Comparison of ENCODE assay signal across 16 cellular contexts in genomic region chr22:39250131-39250530, GRCh38. TPM values are rescaled to one million over a fixed set of nuclear protein-coding genes. Genes with fewer than 3 reads are reported as not detected.
A peak's percentile ranks its signal among the peaks of the same experiment; 100 is the strongest.
DNase-seq lines count a peak whose midpoint lies in the region; ATAC-seq and TF ChIP-seq lines count a peak whose summit lies in the region.
"Had no signal": no experiment of that assay in that cellular context is flagged by ENCODE, and none has a peak within 500 bp of the region (broad histone marks: within the 10 kb centered on the region; RNA-seq: fewer than 3 reads in every experiment).

No MANE protein-coding gene starts in this region.

- H3K9me2 ChIP-seq in GM23338 (ENCODE audit: insufficient read depth): no peaks in the 10 kb centered on the region

- peaks cover 44% of the 10 kb centered on the region for H3K27me3 Mint-ChIP-seq in GM23338 (ENCODE audit: insufficient read depth, low read depth, poor library complexity)
- peaks cover 60% of the 10 kb centered on the region for H3K27me3 Mint-ChIP-seq in WTC11 (ENCODE audit: low read depth)
- H3K27me3 Mint-ChIP-seq in stimulated activated naive B cell treated with anti-CD40 and anti-IgM and Interleukin-4, amounts not matched to agents 10 μg/mL and 1 μg/mL and 100 μg/mL, for 72 hours: peaks cover 84 to 96% of the 10 kb centered on the region in 2 donors

- H2BK5ac ChIP-seq in trophoblast cell (ENCODE audit: low read depth, low read length, poor library complexity): no peak overlapping the region

- H3K27ac ChIP-seq in GM23338 (ENCODE audit: low read depth) (no peak overlapping the region), trophoblast cell (ENCODE audit: low read depth, low read length) (no peak overlapping the region)
- H3K27ac ChIP-seq: HL-60 had no signal

- POLR2A ChIA-PET in WTC11 (lab: Charles Lee) (interaction anchor here (1.2 to 1.5 kb wide), 3 partner anchors 36 to 69 kb away, joined by 3 to 6 read pairs (median 4); no protein-coding TSS in a partner anchor), GM10248 (lab: Yijun Ruan, JAX) (no interaction called here)

- peaks cover 30% of the 10 kb centered on the region for H3K4me1 ChIP-seq in GM23338 (ENCODE audit: insufficient read depth)
- H3K4me1 ChIP-seq in trophoblast cell (ENCODE audit: control insufficient read depth in 1 of 2, insufficient read depth in 2 of 2, low read length in 2 of 2): peaks cover 16 to 21% of the 10 kb centered on the region in 2 experiments

- no CpG with 5 or more reads among the region's 8 CpGs for WGBS in trophoblast cell (ENCODE audit: extremely low coverage, insufficient coverage, insufficient read length)

- H3K4ac ChIP-seq in trophoblast cell (ENCODE audit: low read depth, low read length): no peak overlapping the region

- DNase-seq in GM23338 (ENCODE audit: low spot score) (no peak), WTC11 (ENCODE audit: low spot score) (no peak), islet precursor cell (peak; percentile 76), GM10248 (ENCODE audit: extremely low spot score) (no peak), trophoblast cell (no peak), SW 1271 (lab: John Stamatoyannopoulos, UW) (no peak)
- DNase-seq in stimulated activated naive B cell treated with anti-CD40 and anti-IgM and Interleukin-4, amounts not matched to agents 10 μg/mL and 1 μg/mL and 100 μg/mL, for 72 hours: no peak
- DNase-seq: ACHN, AML-193, COR-L47, NCI-H187 treated with DMSO at 0.1 percent for 48 hours, NCI-H526 treated with DMSO at 0.1 percent for 48 hours, SHP77 treated with DMSO at 0.1 percent for 48 hours had no signal

- no peak overlapping the region for H4K12ac ChIP-seq in trophoblast cell (ENCODE audit: low read depth, low read length)

- no peak overlapping the region for H2AK5ac ChIP-seq in trophoblast cell (ENCODE audit: low read length)

- H2BK12ac ChIP-seq in trophoblast cell (ENCODE audit: low read length): no peak overlapping the region

- no peak overlapping the region for H3K9ac ChIP-seq in trophoblast cell (ENCODE audit: low read length)

- H3K4me2 ChIP-seq in GM23338: peak overlapping the region; percentile 10; the same call in 1 of the 2 replicates
- no peak overlapping the region for H3K4me2 ChIP-seq in trophoblast cell (ENCODE audit: low read length)

- no peaks in the 10 kb centered on the region for H3K79me2 ChIP-seq in GM23338 (replicated peaks; ENCODE audit: insufficient read depth)
- no peaks in the 10 kb centered on the region for H3K79me2 ChIP-seq in trophoblast cell (ENCODE audit: control insufficient read depth, insufficient read depth, low read length, poor library complexity)

- no peak overlapping the region for H3K27ac Mint-ChIP-seq in GM23338
- H3K27ac Mint-ChIP-seq in WTC11: no peak overlapping the region
- peak overlapping the region; percentile 37 for H3K27ac Mint-ChIP-seq in stimulated activated naive B cell treated with anti-CD40 and anti-IgM and Interleukin-4, amounts not matched to agents 10 μg/mL and 1 μg/mL and 100 μg/mL, for 72 hours
- H3K27ac Mint-ChIP-seq: CD14-positive monocyte had no signal

- H3K79me1 ChIP-seq in trophoblast cell (ENCODE audit: low read length): peaks cover 17% of the 10 kb centered on the region

- no peaks in the 10 kb centered on the region for H3K9me3 ChIP-seq in trophoblast cell (ENCODE audit: insufficient read depth, low read depth, low read length)

- no peaks in the 10 kb centered on the region for H3K9me3 Mint-ChIP-seq in GM23338
- H3K9me3 Mint-ChIP-seq in WTC11: no peaks in the 10 kb centered on the region
- no peaks in the 10 kb centered on the region for H3K9me3 Mint-ChIP-seq in stimulated activated naive B cell treated with anti-CD40 and anti-IgM and Interleukin-4, amounts not matched to agents 10 μg/mL and 1 μg/mL and 100 μg/mL, for 72 hours

- H3K27me3 ChIP-seq in GM23338 (ENCODE audit: insufficient read depth) (peaks cover 39% of the 10 kb centered on the region), trophoblast cell (ENCODE audit: insufficient read depth, low read length) (no peaks in the 10 kb centered on the region)

- no peak overlapping the region for H3K18ac ChIP-seq in trophoblast cell (ENCODE audit: low read length)

- H3K4me1 Mint-ChIP-seq in GM23338 (peaks cover 41% of the 10 kb centered on the region), WTC11 (peaks cover 34% of the 10 kb centered on the region)
- peaks cover 27 to 46% of the 10 kb centered on the region in 2 donors for H3K4me1 Mint-ChIP-seq in stimulated activated naive B cell treated with anti-CD40 and anti-IgM and Interleukin-4, amounts not matched to agents 10 μg/mL and 1 μg/mL and 100 μg/mL, for 72 hours

- no peak overlapping the region for H2BK120ac ChIP-seq in trophoblast cell (ENCODE audit: insufficient read depth, low read length, poor library complexity)

- H3K4me3 Mint-ChIP-seq in GM23338: no peak overlapping the region
- H3K4me3 Mint-ChIP-seq in WTC11: no peak overlapping the region
- H3K4me3 Mint-ChIP-seq in stimulated activated naive B cell treated with anti-CD40 and anti-IgM and Interleukin-4, amounts not matched to agents 10 μg/mL and 1 μg/mL and 100 μg/mL, for 72 hours: no peak overlapping the region

- H3K4me3 ChIP-seq in GM23338 (no peak overlapping the region), trophoblast cell (ENCODE audit: low read depth, low read length) (no peak overlapping the region)

- CTCF ChIA-PET in WTC11 (lab: Charles Lee): interaction anchor here (0.6 to 4.8 kb wide), 9 partner anchors 14 to 79 kb away, joined by 3 to 20 read pairs (median 3); no protein-coding TSS in a partner anchor
- CTCF ChIA-PET in GM10248 (lab: Yijun Ruan, JAX): interaction anchor here (1.6 to 1.7 kb wide), 2 partner anchors 14 to 79 kb away, joined by 3 to 5 read pairs; no protein-coding TSS in a partner anchor

- no peaks in the 10 kb centered on the region for H3K36me3 Mint-ChIP-seq in GM23338 (ENCODE audit: low read depth)
- H3K36me3 Mint-ChIP-seq in WTC11: no peaks in the 10 kb centered on the region
- H3K36me3 Mint-ChIP-seq in stimulated activated naive B cell treated with anti-CD40 and anti-IgM and Interleukin-4, amounts not matched to agents 10 μg/mL and 1 μg/mL and 100 μg/mL, for 72 hours: no peaks in the 10 kb centered on the region

- H4K91ac ChIP-seq in trophoblast cell (ENCODE audit: low read depth, low read length): no peak overlapping the region

- H3K36me3 ChIP-seq in GM23338 (ENCODE audit: insufficient read depth) (no peaks in the 10 kb centered on the region), trophoblast cell (ENCODE audit: control insufficient read depth in 1 of 2, insufficient read depth in 2 of 2, low read length in 2 of 2) (no peaks in the 10 kb centered on the region)

- H3F3A ChIP-seq in GM23338 (replicated peaks; ENCODE audit: low read depth): 0 out of 2 replicates have a peak, but pooled peaks cover 6% of the 10 kb centered on the region

- TF ChIP-seq CTCF in GM23338 (conservative IDR thresholded peaks at IDR 0.05; ENCODE audit: low read depth in 2 of 2) (no peak), WTC11 (IDR thresholded peaks at IDR 0.05) (no peak), GM10248 (IDR thresholded peaks at IDR 0.05; ENCODE audit: control extremely low read depth, extremely low read depth, low read depth, missing control alignments) (no peak)

- H3K14ac ChIP-seq in trophoblast cell (ENCODE audit: low read length): no peak overlapping the region

- peak; percentile 35 for ATAC-seq in GM23338
- ATAC-seq in WTC11: peak; percentile 21
- no peak for ATAC-seq in stimulated activated naive B cell treated with anti-CD40 and anti-IgM and Interleukin-4, amounts not matched to agents 10 μg/mL and 1 μg/mL and 100 μg/mL, for 72 hours (replicated peaks)
- ATAC-seq: HCT116 had no signal

- H3K23ac ChIP-seq in trophoblast cell (ENCODE audit: low read length): no peak overlapping the region

- 0 out of 2 replicates have a peak overlapping the region, but pooled peaks have one; percentile 28 for H2AFZ ChIP-seq in GM23338
- H2AFZ ChIP-seq in trophoblast cell (ENCODE audit: insufficient read depth, low read length, poor library complexity): no peak overlapping the region

- H4K20me1 ChIP-seq in GM23338 (replicated peaks; ENCODE audit: insufficient read depth): no peaks in the 10 kb centered on the region

- H4K8ac ChIP-seq in trophoblast cell (ENCODE audit: low read depth, low read length): no peak overlapping the region

TF ChIP-seq in GM23338, 12 proteins besides CTCF, POLR2A, EP300 and RAD21 (continues in another document):
- TF ChIP-seq JUNB (IDR thresholded peaks at IDR 0.05; ENCODE audit: unreplicated experiment) (no peak), STAT1 (IDR thresholded peaks at IDR 0.05; ENCODE audit: unreplicated experiment) (no peak), CREB1 (CRISPR knock-in tag; IDR thresholded peaks at IDR 0.05; ENCODE audit: low read depth) (no peak)

TF ChIP-seq in WTC11, 78 proteins besides CTCF, POLR2A, EP300 and RAD21:
- peak; percentile 59; the same call in 1 of the 2 replicates for TF ChIP-seq ZNF121 (CRISPR knock-in tag; IDR thresholded peaks at IDR 0.05)
- no peak for TF ChIP-seq ZSCAN18 (CRISPR knock-in tag; IDR thresholded peaks at IDR 0.05)
TF ChIP-seq in WTC11: peak in this region for 1.

RNA-seq across cellular contexts. Expression of gene PDGFB, which starts 5.3 kb away (rescaled TPM):
- 5.2 and 8.0 TPM in 2 replicates for total RNA-seq in GM23338 (2014; rRNA removed; shearing (Covaris generic))
- polyA plus RNA-seq in GM23338 (2016; fragmentation: Nextera tagmentation; extraction: Ambion mirVana): 1.9 and 2.2 TPM in 2 replicates
- 6.8 to 9.2 TPM (median 7.7 TPM) in 3 replicates for total RNA-seq in WTC11 (2021)
- 16.2 and 16.3 TPM in 2 replicates for polyA plus RNA-seq in trophoblast cell (2013)
- polyA plus RNA-seq: CD14-positive monocyte had no signal

Comparison
In these comparisons a context has a peak if more than half of its experiments do, and no peak if none do; other contexts are left out.
1. ATAC-seq: peak in GM23338 (single experiment) and WTC11 (single experiment); none in stimulated activated naive B cell treated with anti-CD40 and anti-IgM and Interleukin-4, amounts not matched to agents 10 μg/mL and 1 μg/mL and 100 μg/mL, for 72 hours (0 of 2).